ENCODE assay signal across 6 cellular contexts in genomic region chr3:101551359-101552081, GRCh38. TPM values are rescaled to one million over a fixed set of nuclear protein-coding genes. Genes with fewer than 3 reads are reported as not detected.
DNase-seq lines count a peak whose midpoint lies in the region; ATAC-seq, FAIRE-seq and TF ChIP-seq lines count a peak whose summit lies in the region.
"Not testable (repeated sequence)": the region's sequence is repeated elsewhere in the genome, so short reads cannot be mapped to it uniquely, and the experiment has no call there.

No MANE protein-coding gene starts in this region.

- not testable (repeated sequence) for H3K27me3 ChIP-seq in right cardiac atrium (ENCODE audit: control insufficient read depth, insufficient read depth); HepG2 (ENCODE audit: control insufficient read depth in 1 of 2, insufficient read depth in 2 of 2, low read length in 2 of 2)

- H3K9ac ChIP-seq in HepG2 (ENCODE audit: insufficient read depth, low read depth, low read length) = not testable (repeated sequence)

- TF ChIP-seq CTCF in HepG2 (CRISPR knock-in tag; IDR thresholded peaks at IDR 0.05) = not testable (repeated sequence)

- not testable (repeated sequence) for H3K4me2 ChIP-seq in HepG2 (ENCODE audit: low read depth, low read length)

- not testable (repeated sequence) for H3K4me1 Mint-ChIP-seq in stimulated activated memory B cell treated with anti-CD40 and anti-IgM and Interleukin-4, amounts not matched to agents 10 μg/mL and 1 μg/mL and 100 μg/mL, for 72 hours; stimulated activated naive CD8-positive, alpha-beta T cell treated with anti-CD3 and anti-CD28 coated beads, Interleukin-15, amount 100 ng/mL, for 72 hours

- H2AFZ ChIP-seq in HepG2 (ENCODE audit: low read length) = not testable (repeated sequence)

- H3K36me3 Mint-ChIP-seq in stimulated activated memory B cell treated with anti-CD40 and anti-IgM and Interleukin-4, amounts not matched to agents 10 μg/mL and 1 μg/mL and 100 μg/mL, for 72 hours = not testable (repeated sequence)

- BruUV-seq in HepG2 (replicated peaks; lab: Mats Ljungman, UMichigan) = not testable (repeated sequence)

- intact Hi-C loops in right cardiac atrium (cut with DNase I); HepG2 (cut with micrococcal nuclease; ENCODE audit: unreplicated experiment): not testable (repeated sequence)

- POLR2A ChIA-PET in HepG2 (lab: Yijun Ruan, JAX) = not testable (repeated sequence)

- not testable (repeated sequence) for H4K20me1 ChIP-seq in HepG2 (ENCODE audit: insufficient read depth, low read length)

- H3K36me3 ChIP-seq in HepG2 (replicated peaks in 1 of 2; ENCODE audit: control insufficient read depth in 1 of 2, insufficient read depth in 2 of 2, low read length in 2 of 2) = not testable (repeated sequence)

- CTCF ChIA-PET in HepG2 (lab: Yijun Ruan, JAX; ENCODE audit: low intra/inter-chr PET ratio, low total read pairs) = not testable (repeated sequence)

- in situ Hi-C loops in HepG2 (cut with HindIII; ENCODE audit: extremely low pct_ligation_motif_present, low pct_unique_long_range_greater_than_20kb) = not testable (repeated sequence)

- not testable (repeated sequence) for H3K27me3 Mint-ChIP-seq in stimulated activated memory B cell treated with anti-CD40 and anti-IgM and Interleukin-4, amounts not matched to agents 10 μg/mL and 1 μg/mL and 100 μg/mL, for 72 hours; stimulated activated naive CD8-positive, alpha-beta T cell treated with anti-CD3 and anti-CD28 coated beads, Interleukin-15, amount 100 ng/mL, for 72 hours

- 96% methylated on average over 50 of the region's 50 CpGs for WGBS in right cardiac atrium
- WGBS in HepG2 (ENCODE audit: low lambda C conversion rate) = 96% methylated on average over 25 of the region's 50 CpGs

- H3K9me3 ChIP-seq in right cardiac atrium (ENCODE audit: control insufficient read depth, low read length); HepG2 (ENCODE audit: low read length): not testable (repeated sequence)

- not testable (repeated sequence) for H3K27ac ChIP-seq in right cardiac atrium (ENCODE audit: low read length); HepG2 (ENCODE audit: extremely low read length, insufficient read depth, low read length)

- not testable (repeated sequence) for TF ChIP-seq RAD21 in HepG2 (CRISPR knock-in tag; IDR thresholded peaks at IDR 0.05)

- ATAC-seq in right cardiac atrium, HepG2: not testable (repeated sequence)
- ATAC-seq in stimulated activated memory B cell treated with anti-CD40 and anti-IgM and Interleukin-4, amounts not matched to agents 10 μg/mL and 1 μg/mL and 100 μg/mL, for 72 hours = peak; percentile 55
- peak; percentile 82 for ATAC-seq in stimulated activated naive CD8-positive, alpha-beta T cell treated with anti-CD3 and anti-CD28 coated beads, Interleukin-15, amount 100 ng/mL, for 72 hours

- DNase-seq in DMS53 (lab: John Stamatoyannopoulos, UW) (peak; percentile 7), activated gamma-delta T cell (lab: John Stamatoyannopoulos, UW) (peak; percentile 14), right cardiac atrium (peak in 2 of 3 donors; percentile 43 to 68)
- DNase-seq in HepG2 (ENCODE audit: low spot score); stimulated activated naive CD8-positive, alpha-beta T cell treated with anti-CD3 and anti-CD28 coated beads, Interleukin-15, amount 100 ng/mL, for 72 hours: not testable (repeated sequence)

- not testable (repeated sequence) for H3K79me2 ChIP-seq in HepG2 (ENCODE audit: insufficient read depth, low read length)

- H3K27ac Mint-ChIP-seq in stimulated activated memory B cell treated with anti-CD40 and anti-IgM and Interleukin-4, amounts not matched to agents 10 μg/mL and 1 μg/mL and 100 μg/mL, for 72 hours = not testable (repeated sequence)
- peak overlapping the region in 1 of 2 donors; percentile 12 for H3K27ac Mint-ChIP-seq in stimulated activated naive CD8-positive, alpha-beta T cell treated with anti-CD3 and anti-CD28 coated beads, Interleukin-15, amount 100 ng/mL, for 72 hours

- H3K9me3 Mint-ChIP-seq in stimulated activated memory B cell treated with anti-CD40 and anti-IgM and Interleukin-4, amounts not matched to agents 10 μg/mL and 1 μg/mL and 100 μg/mL, for 72 hours; stimulated activated naive CD8-positive, alpha-beta T cell treated with anti-CD3 and anti-CD28 coated beads, Interleukin-15, amount 100 ng/mL, for 72 hours: not testable (repeated sequence)

- not testable (repeated sequence) for H3K4me3 ChIP-seq in right cardiac atrium (ENCODE audit: low read length); HepG2 (replicated peaks in 1 of 3; ENCODE audit: insufficient read depth in 1 of 3, low read depth in 2 of 3, low read length in 3 of 3)

- not testable (repeated sequence) for H3K4me3 Mint-ChIP-seq in stimulated activated memory B cell treated with anti-CD40 and anti-IgM and Interleukin-4, amounts not matched to agents 10 μg/mL and 1 μg/mL and 100 μg/mL, for 72 hours; stimulated activated naive CD8-positive, alpha-beta T cell treated with anti-CD3 and anti-CD28 coated beads, Interleukin-15, amount 100 ng/mL, for 72 hours

- not testable (repeated sequence) for FAIRE-seq in HepG2 (lab: Jason Lieb, UNC)

- not testable (repeated sequence) for TF ChIP-seq POLR2A in HepG2 (IDR thresholded peaks at IDR 0.05; ENCODE audit: insufficient read depth in 1 of 2, low read depth in 2 of 2, low read length in 2 of 2)

- not testable (repeated sequence) for H3K4me1 ChIP-seq in right cardiac atrium (ENCODE audit: control insufficient read depth, insufficient read depth, low read length)
- peaks cover 64% of the 10 kb centered on the region for H3K4me1 ChIP-seq in HepG2 (ENCODE audit: insufficient read depth, low read length)

- not testable (repeated sequence) for TF ChIP-seq EP300 in HepG2 (IDR thresholded peaks at IDR 0.05; ENCODE audit: low read depth in 2 of 2, low read length in 2 of 2); HepG2 (CRISPR knock-in tag; IDR thresholded peaks at IDR 0.05; ENCODE audit: borderline replicate concordance)

RNA-seq across cellular contexts. Expression of gene TRMT10C, which starts 10.1 kb away (rescaled TPM):
- total RNA-seq in right cardiac atrium (10 to 100 TPM; 18.8 to 22.6 (median 19.8) TPM), HepG2 (2016; rRNA removed; fragmentation: Illumina TruSeq; extraction: Trizol) (39.2 and 58.8 TPM in 2 replicates)
- polyA plus RNA-seq in right cardiac atrium (26.0 TPM), HepG2 (2011; rRNA removed) (9.7 and 10.8 TPM in 2 replicates)
- total RNA-seq in HepG2 (2016; cell fraction: cytosol; rRNA removed; fragmentation: Illumina TruSeq; extraction: Trizol; ENCODE audit: low read depth) = 5.9 and 9.4 TPM in 2 replicates
- 39.0 and 54.2 TPM in 2 replicates for total RNA-seq in HepG2 (2016; cell fraction: insoluble cytoplasmic fraction; rRNA removed; fragmentation: Illumina TruSeq; extraction: Trizol)
- 12.3 and 15.0 TPM in 2 replicates for total RNA-seq in HepG2 (2016; cell fraction: membrane; rRNA removed; fragmentation: Illumina TruSeq; extraction: Trizol)
- 24.1 and 28.7 TPM in 2 replicates for total RNA-seq in HepG2 (2016; cell fraction: nucleus; rRNA removed; fragmentation: Illumina TruSeq; extraction: Trizol)
- polyA plus RNA-seq in HepG2 (2011; cell fraction: cytosol; rRNA removed) = 7.7 and 11.4 TPM in 2 replicates
- polyA plus RNA-seq in HepG2 (2011; cell fraction: nucleus; rRNA removed) = 2.7 and 3.7 TPM in 2 replicates
- 15.9 and 19.2 TPM in 2 replicates for polyA plus RNA-seq in HepG2 (2012)
- polyA plus RNA-seq in HepG2 (2016; cell fraction: cytosol; fragmentation: Illumina TruSeq; extraction: Trizol; ENCODE audit: low read depth) = 4.5 and 4.8 TPM in 2 replicates
- 47.0 and 48.5 TPM in 2 replicates for polyA plus RNA-seq in HepG2 (2016; cell fraction: insoluble cytoplasmic fraction; fragmentation: Illumina TruSeq; extraction: Trizol; ENCODE audit: low read depth)
- 5.4 and 7.1 TPM in 2 replicates for polyA plus RNA-seq in HepG2 (2016; cell fraction: membrane; fragmentation: Illumina TruSeq; extraction: Trizol; ENCODE audit: low read depth)
- 18.5 and 19.0 TPM in 2 replicates for polyA plus RNA-seq in HepG2 (2016; cell fraction: nucleus; fragmentation: Illumina TruSeq; extraction: Trizol; ENCODE audit: insufficient read depth, low read depth)
- 6.8 and 12.0 TPM in 2 replicates for polyA minus RNA-seq in HepG2 (2011; rRNA and poly(A)+ RNA removed; ENCODE audit: low replicate concordance)
- polyA minus RNA-seq in HepG2 (2011; cell fraction: cytosol; rRNA and poly(A)+ RNA removed) = 9.9 and 10.6 TPM in 2 replicates
- 15.3 and 18.4 TPM in 2 replicates for polyA minus RNA-seq in HepG2 (2011; cell fraction: nucleus; rRNA and poly(A)+ RNA removed)

RNA-seq across cellular contexts. Expression of gene PCNP, which starts 22.5 kb away (rescaled TPM):
- total RNA-seq in right cardiac atrium (100 to 1,000 TPM; 126 to 152 (median 148) TPM), HepG2 (2016; rRNA removed; fragmentation: Illumina TruSeq; extraction: Trizol) (78.2 and 112 TPM in 2 replicates)
- polyA plus RNA-seq in right cardiac atrium (81.4 TPM), HepG2 (2011; rRNA removed) (33.5 and 44.1 TPM in 2 replicates)
- total RNA-seq in HepG2 (2016; cell fraction: cytosol; rRNA removed; fragmentation: Illumina TruSeq; extraction: Trizol; ENCODE audit: low read depth) = 14.5 and 16.7 TPM in 2 replicates
- total RNA-seq in HepG2 (2016; cell fraction: insoluble cytoplasmic fraction; rRNA removed; fragmentation: Illumina TruSeq; extraction: Trizol) = 82.5 and 107 TPM in 2 replicates
- total RNA-seq in HepG2 (2016; cell fraction: membrane; rRNA removed; fragmentation: Illumina TruSeq; extraction: Trizol) = 54.6 and 70.9 TPM in 2 replicates
- total RNA-seq in HepG2 (2016; cell fraction: nucleus; rRNA removed; fragmentation: Illumina TruSeq; extraction: Trizol) = 54.7 and 55.6 TPM in 2 replicates
- 15.8 and 23.7 TPM in 2 replicates for polyA plus RNA-seq in HepG2 (2011; cell fraction: cytosol; rRNA removed)
- polyA plus RNA-seq in HepG2 (2011; cell fraction: nucleus; rRNA removed) = 18.2 and 22.6 TPM in 2 replicates
- polyA plus RNA-seq in HepG2 (2012) = 83.3 and 110 TPM in 2 replicates
- 41.6 and 45.1 TPM in 2 replicates for polyA plus RNA-seq in HepG2 (2016; cell fraction: cytosol; fragmentation: Illumina TruSeq; extraction: Trizol; ENCODE audit: low read depth)
- 232 and 235 TPM in 2 replicates for polyA plus RNA-seq in HepG2 (2016; cell fraction: insoluble cytoplasmic fraction; fragmentation: Illumina TruSeq; extraction: Trizol; ENCODE audit: low read depth)
- 95.6 and 104 TPM in 2 replicates for polyA plus RNA-seq in HepG2 (2016; cell fraction: membrane; fragmentation: Illumina TruSeq; extraction: Trizol; ENCODE audit: low read depth)
- 137 and 146 TPM in 2 replicates for polyA plus RNA-seq in HepG2 (2016; cell fraction: nucleus; fragmentation: Illumina TruSeq; extraction: Trizol; ENCODE audit: insufficient read depth, low read depth)
- 3.3 and 7.8 TPM in 2 replicates for polyA minus RNA-seq in HepG2 (2011; rRNA and poly(A)+ RNA removed; ENCODE audit: low replicate concordance)
- polyA minus RNA-seq in HepG2 (2011; cell fraction: cytosol; rRNA and poly(A)+ RNA removed) = 18.8 and 31.0 TPM in 2 replicates
- 35.7 and 41.9 TPM in 2 replicates for polyA minus RNA-seq in HepG2 (2011; cell fraction: nucleus; rRNA and poly(A)+ RNA removed)

RNA-seq across cellular contexts. Expression of gene SENP7, which starts 38.5 kb away (rescaled TPM):
- total RNA-seq in right cardiac atrium (10 to 100 TPM; 10.8 to 12.1 (median 11.6) TPM), HepG2 (2016; rRNA removed; fragmentation: Illumina TruSeq; extraction: Trizol) (10.0 and 10.3 TPM in 2 replicates)
- polyA plus RNA-seq in right cardiac atrium (6.0 TPM), HepG2 (2011; rRNA removed) (9.1 and 10.4 TPM in 2 replicates)
- 1.3 and 1.9 TPM in 2 replicates for total RNA-seq in HepG2 (2016; cell fraction: cytosol; rRNA removed; fragmentation: Illumina TruSeq; extraction: Trizol; ENCODE audit: low read depth)
- 10.8 and 11.2 TPM in 2 replicates for total RNA-seq in HepG2 (2016; cell fraction: insoluble cytoplasmic fraction; rRNA removed; fragmentation: Illumina TruSeq; extraction: Trizol)
- 2.2 and 3.4 TPM in 2 replicates for total RNA-seq in HepG2 (2016; cell fraction: membrane; rRNA removed; fragmentation: Illumina TruSeq; extraction: Trizol)
- total RNA-seq in HepG2 (2016; cell fraction: nucleus; rRNA removed; fragmentation: Illumina TruSeq; extraction: Trizol) = 22.1 and 23.4 TPM in 2 replicates
- polyA plus RNA-seq in HepG2 (2011; cell fraction: cytosol; rRNA removed) = 1.7 and 2.6 TPM in 2 replicates
- 14.9 and 23.6 TPM in 2 replicates for polyA plus RNA-seq in HepG2 (2011; cell fraction: nucleus; rRNA removed)
- polyA plus RNA-seq in HepG2 (2012) = 9.9 and 11.9 TPM in 2 replicates
- polyA plus RNA-seq in HepG2 (2016; cell fraction: cytosol; fragmentation: Illumina TruSeq; extraction: Trizol; ENCODE audit: low read depth) = 0.11 and 0.23 TPM in 2 replicates
- polyA plus RNA-seq in HepG2 (2016; cell fraction: insoluble cytoplasmic fraction; fragmentation: Illumina TruSeq; extraction: Trizol; ENCODE audit: low read depth) = 5.3 and 5.9 TPM in 2 replicates
- 0.72 and 0.73 TPM in 2 replicates for polyA plus RNA-seq in HepG2 (2016; cell fraction: membrane; fragmentation: Illumina TruSeq; extraction: Trizol; ENCODE audit: low read depth)
- polyA plus RNA-seq in HepG2 (2016; cell fraction: nucleus; fragmentation: Illumina TruSeq; extraction: Trizol; ENCODE audit: insufficient read depth, low read depth) = 27.4 and 29.8 TPM in 2 replicates
- polyA minus RNA-seq in HepG2 (2011; rRNA and poly(A)+ RNA removed; ENCODE audit: low replicate concordance) = 2.9 and 12.0 TPM in 2 replicates
- polyA minus RNA-seq in HepG2 (2011; cell fraction: cytosol; rRNA and poly(A)+ RNA removed) = 5.9 and 6.9 TPM in 2 replicates
- polyA minus RNA-seq in HepG2 (2011; cell fraction: nucleus; rRNA and poly(A)+ RNA removed) = 81.1 and 99.0 TPM in 2 replicates
